In the genomic region with DNA sequence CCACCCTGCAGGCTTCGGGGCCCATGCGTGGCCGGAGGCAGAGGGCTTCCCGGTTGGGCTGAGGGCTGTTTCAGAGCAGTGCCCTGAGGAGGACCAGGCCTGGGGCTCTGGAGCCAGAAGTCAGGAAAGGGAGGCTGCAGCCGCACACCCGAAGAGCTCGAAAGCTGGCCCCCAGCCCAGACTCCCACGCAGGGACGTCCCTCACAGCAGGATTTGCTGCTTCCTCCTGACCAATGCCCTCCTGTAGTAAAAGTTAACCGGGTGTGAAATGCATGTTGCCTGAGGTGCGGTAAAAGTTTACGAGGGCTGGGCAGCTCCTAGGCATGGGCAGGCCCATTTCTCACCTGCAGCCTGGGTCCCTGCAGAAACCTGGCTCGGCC, we compare ENCODE assay signal across 11 cellular contexts.
DNase-seq lines count a peak whose midpoint lies in the region; ATAC-seq and TF ChIP-seq lines count a peak whose summit lies in the region.
"Had no signal": no experiment of that assay in that cellular context is flagged by ENCODE, and none has a peak within 500 bp of the region (broad histone marks: within the 10 kb centered on the region; RNA-seq: fewer than 3 reads in every experiment).

No MANE protein-coding gene starts in this region.

- H3K27ac Mint-ChIP-seq in WTC11 (no peak overlapping the region), nephron progenitor cell (peak overlapping the region; percentile 86)
- H3K27ac Mint-ChIP-seq: stimulated activated naive CD8-positive, alpha-beta T cell treated with anti-CD3 and anti-CD28 coated beads, Interleukin-15, Interleukin-2, amounts not matched to agents 100 ng/mL and 50 ng/mL, for 24 hours had no signal

- 8 to 10% methylated on average over 13 of the region's 13 CpGs for WGBS in aorta, 2 donors

- ATAC-seq in WTC11 (peak; percentile 28), aorta (ENCODE audit: low FRiP score) (peak; percentile 12), GM18511 (IDR thresholded peaks at IDR 0.05; ENCODE audit: unreplicated experiment) (no peak)

- no peaks in the 10 kb centered on the region for H3K27me3 ChIP-seq in aorta (ENCODE audit: control insufficient read depth in 1 of 2, insufficient read depth in 2 of 2, low read length in 1 of 2)

- peak overlapping the region; percentile 93 to 98 for H3K27ac ChIP-seq in aorta (ENCODE audit: low read depth in 1 of 2, low read length in 2 of 2)
- H3K27ac ChIP-seq: SK-N-MC had no signal

- CTCF ChIA-PET in WTC11 (lab: Charles Lee), result interaction anchor here (0.6 to 2.0 kb wide), 9 partner anchors 33 to 792 kb away, joined by 3 to 10 read pairs (median 4); no protein-coding TSS in a partner anchor

- H3K4me3 ChIP-seq in foreskin fibroblast (ENCODE audit: low read depth in 1 of 2, low read length in 2 of 2), result no peak overlapping the region
- H3K4me3 ChIP-seq in aorta (ENCODE audit: low read length in 2 of 2), result no peak overlapping the region
- H3K4me3 ChIP-seq: SK-N-MC had no signal

- no peaks in the 10 kb centered on the region for H3K9me3 Mint-ChIP-seq in WTC11
- no peaks in the 10 kb centered on the region for H3K9me3 Mint-ChIP-seq in nephron progenitor cell
- H3K9me3 Mint-ChIP-seq: stimulated activated naive CD8-positive, alpha-beta T cell treated with anti-CD3 and anti-CD28 coated beads, Interleukin-15, Interleukin-2, amounts not matched to agents 100 ng/mL and 50 ng/mL, for 24 hours had no signal

- peak overlapping the region; percentile 66 for H3K4me3 Mint-ChIP-seq in WTC11
- H3K4me3 Mint-ChIP-seq in nephron progenitor cell, result no peak overlapping the region
- H3K4me3 Mint-ChIP-seq: stimulated activated naive CD8-positive, alpha-beta T cell treated with anti-CD3 and anti-CD28 coated beads, Interleukin-15, Interleukin-2, amounts not matched to agents 100 ng/mL and 50 ng/mL, for 24 hours had no signal

- H3K36me3 ChIP-seq in aorta (ENCODE audit: control insufficient read depth in 1 of 2, insufficient read depth in 2 of 2, low read length in 1 of 2), result no peaks in the 10 kb centered on the region

- peaks cover 2 to 3% of the 10 kb centered on the region in 2 donors for H3K4me1 ChIP-seq in aorta (ENCODE audit: control insufficient read depth in 1 of 2, insufficient read depth in 2 of 2, low read length in 2 of 2)

- DNase-seq in WTC11 (ENCODE audit: low spot score) (no peak), foreskin fibroblast (peak; percentile 30 to 67), nephron progenitor cell (peak; percentile 75), aorta (peak; percentile 85 to 90), amniotic stem cell (lab: John Stamatoyannopoulos, UW) (no peak)
- no peak for DNase-seq in stimulated activated CD4-positive, alpha-beta T cell treated with anti-CD3 and anti-CD28 coated beads, Interleukin-2, amount 100 ng/mL, for 24 hours
- DNase-seq: GDM1; stimulated activated CD4-positive, alpha-beta T cell treated with anti-CD3 and anti-CD28 coated beads, Interleukin-12 subunit alpha, Interleukin-12 subunit beta, amount 100 ng/mL, for 4 hours had no signal

- TF ChIP-seq CTCF in WTC11 (IDR thresholded peaks at IDR 0.05), result no peak
- no peak for TF ChIP-seq CTCF in foreskin fibroblast (IDR thresholded peaks at IDR 0.05; ENCODE audit: low read depth, low read length)
- no peak for TF ChIP-seq CTCF in nephron progenitor cell (IDR thresholded peaks at IDR 0.05)

- H3K36me3 Mint-ChIP-seq in WTC11, result no peaks in the 10 kb centered on the region
- no peaks in the 10 kb centered on the region for H3K36me3 Mint-ChIP-seq in nephron progenitor cell (ENCODE audit: low read depth)

- no peaks in the 10 kb centered on the region for H3K27me3 Mint-ChIP-seq in WTC11 (ENCODE audit: low read depth)
- H3K27me3 Mint-ChIP-seq in nephron progenitor cell (ENCODE audit: low read depth, poor library complexity), result peaks cover 50% of the 10 kb centered on the region

- intact Hi-C loops in aorta (cut with DNase I), result loop anchor here (2.0 to 10.0 kb wide), 5 partner anchors 41 to 286 kb away; no protein-coding TSS in a partner anchor

- POLR2A ChIA-PET in WTC11 (lab: Charles Lee), result no interaction called here

- H3K4me1 Mint-ChIP-seq in WTC11, result peaks cover 21% of the 10 kb centered on the region
- peaks cover 65% of the 10 kb centered on the region for H3K4me1 Mint-ChIP-seq in nephron progenitor cell

- H3K9me3 ChIP-seq in aorta (ENCODE audit: control insufficient read depth, low read length), result no peaks in the 10 kb centered on the region

TF ChIP-seq in WTC11, 78 proteins besides CTCF, POLR2A, EP300 and RAD21:
- no peak for TF ChIP-seq SP1 (CRISPR knock-in tag; conservative IDR thresholded peaks at IDR 0.05)
- TF ChIP-seq JAZF1 (CRISPR knock-in tag; IDR thresholded peaks at IDR 0.05), result no peak
- no peak for TF ChIP-seq KAT7 (CRISPR knock-in tag; IDR thresholded peaks at IDR 0.05; ENCODE audit: borderline replicate concordance)
- TF ChIP-seq, protein P1, sequence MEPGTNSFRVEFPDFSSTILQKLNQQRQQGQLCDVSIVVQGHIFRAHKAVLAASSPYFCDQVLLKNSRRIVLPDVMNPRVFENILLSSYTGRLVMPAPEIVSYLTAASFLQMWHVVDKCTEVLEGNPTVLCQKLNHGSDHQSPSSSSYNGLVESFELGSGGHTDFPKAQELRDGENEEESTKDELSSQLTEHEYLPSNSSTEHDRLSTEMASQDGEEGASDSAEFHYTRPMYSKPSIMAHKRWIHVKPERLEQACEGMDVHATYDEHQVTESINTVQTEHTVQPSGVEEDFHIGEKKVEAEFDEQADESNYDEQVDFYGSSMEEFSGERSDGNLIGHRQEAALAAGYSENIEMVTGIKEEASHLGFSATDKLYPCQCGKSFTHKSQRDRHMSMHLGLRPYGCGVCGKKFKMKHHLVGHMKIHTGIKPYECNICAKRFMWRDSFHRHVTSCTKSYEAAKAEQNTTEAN (CRISPR knock-in tag; IDR thresholded peaks at IDR 0.05), result peak; percentile 27; the same call in 1 of the 2 replicates
- no peak for TF ChIP-seq JUN (CRISPR knock-in tag; IDR thresholded peaks at IDR 0.05)
- no peak for TF ChIP-seq FOXP1 (CRISPR knock-in tag; IDR thresholded peaks at IDR 0.05; ENCODE audit: borderline replicate concordance)
- TF ChIP-seq SMAD4 (CRISPR knock-in tag; IDR thresholded peaks at IDR 0.05), result no peak

Comparison
In these comparisons a context has a peak if more than half of its experiments do, and no peak if none do; other contexts are left out.
1. DNase-seq: peak in foreskin fibroblast (2 of 2), nephron progenitor cell (single experiment) and aorta (2 of 2); none in WTC11 (single experiment), amniotic stem cell (single experiment) and stimulated activated CD4-positive, alpha-beta T cell treated with anti-CD3 and anti-CD28 coated beads, Interleukin-2, amount 100 ng/mL, for 24 hours (0 of 2).